In genomic region chr4:76740866-76741662, GRCh38 we compare ENCODE assay signal across 1 cellular context.
TF ChIP-seq lines count a peak whose summit lies in the region.

No MANE protein-coding gene starts in this region.

TF ChIP-seq in IMR-90, 13 proteins besides CTCF, POLR2A, EP300 and RAD21 (continued from another document):
- no peak for TF ChIP-seq USF2 (IDR thresholded peaks at IDR 0.05; ENCODE audit: low read depth, low read length)
- TF ChIP-seq MAFK (IDR thresholded peaks at IDR 0.05; ENCODE audit: low read depth, low read length), result no peak
- TF ChIP-seq CEBPB (IDR thresholded peaks at IDR 0.05; ENCODE audit: low read depth, low read length), result no peak
